In the genomic region with DNA sequence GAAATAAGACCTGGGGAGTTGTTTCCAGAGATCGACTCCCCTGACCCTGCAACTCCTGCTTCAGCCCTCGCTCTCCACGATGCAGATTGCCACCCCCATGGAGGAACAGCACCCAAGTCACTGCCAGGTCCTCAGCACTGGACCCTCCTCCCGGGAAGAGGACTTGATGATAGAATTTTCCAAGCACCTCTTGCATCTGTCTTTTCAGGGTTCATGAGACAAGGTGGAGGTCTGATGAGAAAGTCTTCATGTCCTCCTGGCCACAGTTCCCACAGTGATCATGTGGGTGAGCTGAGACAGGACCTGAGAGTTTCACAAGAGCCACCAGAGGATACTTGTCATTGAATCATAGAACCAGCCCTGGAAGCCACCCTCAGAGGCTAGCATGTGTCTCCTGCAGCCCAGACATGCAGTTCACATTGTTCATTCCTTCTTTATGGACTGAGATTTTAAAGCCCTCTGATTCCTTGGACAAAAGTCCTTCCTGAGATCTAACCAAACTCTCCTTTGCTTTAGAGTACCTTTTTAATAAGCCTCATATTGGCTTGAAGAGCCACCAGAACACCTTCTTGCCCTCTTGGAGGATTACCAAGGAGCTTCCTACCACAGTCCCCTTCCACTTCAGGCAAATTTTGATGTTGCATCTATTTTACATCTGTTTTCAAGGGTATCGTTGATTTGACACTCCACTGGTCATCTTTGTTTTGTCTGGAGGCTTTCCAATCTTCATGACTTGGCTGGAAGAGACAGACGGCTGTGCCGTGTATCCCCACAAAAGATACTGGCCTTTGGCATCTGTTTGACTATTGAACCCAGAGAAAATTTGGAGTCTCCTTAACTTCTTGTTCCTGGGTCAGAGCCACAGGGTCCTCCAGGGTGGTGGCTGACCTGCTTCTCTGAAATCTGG, we compare ENCODE assay signal across 1 cellular context.
TF ChIP-seq lines count a peak whose summit lies in the region.

No MANE protein-coding gene starts in this region.

TF ChIP-seq in GM12878, 131 proteins besides CTCF, POLR2A, EP300 and RAD21 (continued from another document):
- TF ChIP-seq, protein P1, sequence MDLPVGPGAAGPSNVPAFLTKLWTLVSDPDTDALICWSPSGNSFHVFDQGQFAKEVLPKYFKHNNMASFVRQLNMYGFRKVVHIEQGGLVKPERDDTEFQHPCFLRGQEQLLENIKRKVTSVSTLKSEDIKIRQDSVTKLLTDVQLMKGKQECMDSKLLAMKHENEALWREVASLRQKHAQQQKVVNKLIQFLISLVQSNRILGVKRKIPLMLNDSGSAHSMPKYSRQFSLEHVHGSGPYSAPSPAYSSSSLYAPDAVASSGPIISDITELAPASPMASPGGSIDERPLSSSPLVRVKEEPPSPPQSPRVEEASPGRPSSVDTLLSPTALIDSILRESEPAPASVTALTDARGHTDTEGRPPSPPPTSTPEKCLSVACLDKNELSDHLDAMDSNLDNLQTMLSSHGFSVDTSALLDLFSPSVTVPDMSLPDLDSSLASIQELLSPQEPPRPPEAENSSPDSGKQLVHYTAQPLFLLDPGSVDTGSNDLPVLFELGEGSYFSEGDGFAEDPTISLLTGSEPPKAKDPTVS (IDR thresholded peaks at IDR 0.05; ENCODE audit: low read depth, low read length), result no peak
- TF ChIP-seq NFXL1 (IDR thresholded peaks at IDR 0.05; ENCODE audit: borderline replicate concordance), result no peak
- TF ChIP-seq CBFB (IDR thresholded peaks at IDR 0.05; ENCODE audit: low read depth), result peak; percentile 79
- peak; percentile 52; the same call in 1 of the 2 replicates for TF ChIP-seq BACH1 (IDR thresholded peaks at IDR 0.05; ENCODE audit: borderline replicate concordance)
- TF ChIP-seq NRF1 (conservative IDR thresholded peaks at IDR 0.05; ENCODE audit: low read depth, low read length), result no peak
- TF ChIP-seq FOXM1 (IDR thresholded peaks at IDR 0.05; ENCODE audit: low read depth, low read length), result peak; percentile 74; the same call in 1 of the 2 replicates
- no peak for TF ChIP-seq TCF7 (IDR thresholded peaks at IDR 0.05; ENCODE audit: borderline replicate concordance)
- peak; percentile 83; the same call in 1 of the 2 replicates for TF ChIP-seq ZBED1 (IDR thresholded peaks at IDR 0.05; ENCODE audit: borderline replicate concordance)
- TF ChIP-seq, protein P2, sequence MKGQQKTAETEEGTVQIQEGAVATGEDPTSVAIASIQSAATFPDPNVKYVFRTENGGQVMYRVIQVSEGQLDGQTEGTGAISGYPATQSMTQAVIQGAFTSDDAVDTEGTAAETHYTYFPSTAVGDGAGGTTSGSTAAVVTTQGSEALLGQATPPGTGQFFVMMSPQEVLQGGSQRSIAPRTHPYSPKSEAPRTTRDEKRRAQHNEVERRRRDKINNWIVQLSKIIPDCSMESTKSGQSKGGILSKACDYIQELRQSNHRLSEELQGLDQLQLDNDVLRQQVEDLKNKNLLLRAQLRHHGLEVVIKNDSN (IDR thresholded peaks at IDR 0.05; ENCODE audit: borderline replicate concordance, extremely low read length, insufficient read depth, low read depth, low read length), result no peak
- TF ChIP-seq EZH2 (IDR thresholded peaks at IDR 0.05; ENCODE audit: borderline replicate concordance, control insufficient read depth, low read depth, low read length), result no peak
- no peak for TF ChIP-seq NR2C2 (IDR thresholded peaks at IDR 0.05; ENCODE audit: borderline replicate concordance, control insufficient read depth, insufficient read length, low read depth)
- TF ChIP-seq, protein P3, sequence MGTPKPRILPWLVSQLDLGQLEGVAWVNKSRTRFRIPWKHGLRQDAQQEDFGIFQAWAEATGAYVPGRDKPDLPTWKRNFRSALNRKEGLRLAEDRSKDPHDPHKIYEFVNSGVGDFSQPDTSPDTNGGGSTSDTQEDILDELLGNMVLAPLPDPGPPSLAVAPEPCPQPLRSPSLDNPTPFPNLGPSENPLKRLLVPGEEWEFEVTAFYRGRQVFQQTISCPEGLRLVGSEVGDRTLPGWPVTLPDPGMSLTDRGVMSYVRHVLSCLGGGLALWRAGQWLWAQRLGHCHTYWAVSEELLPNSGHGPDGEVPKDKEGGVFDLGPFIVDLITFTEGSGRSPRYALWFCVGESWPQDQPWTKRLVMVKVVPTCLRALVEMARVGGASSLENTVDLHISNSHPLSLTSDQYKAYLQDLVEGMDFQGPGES (IDR thresholded peaks at IDR 0.05), result no peak
- no peak for TF ChIP-seq ASH2L (IDR thresholded peaks at IDR 0.05; ENCODE audit: borderline replicate concordance, low read depth)
- peak; percentile 59 for TF ChIP-seq YY1 (IDR thresholded peaks at IDR 0.05; ENCODE audit: low read depth, low read length)
- peak; percentile 86 for TF ChIP-seq EED (IDR thresholded peaks at IDR 0.05; ENCODE audit: low read depth)
- TF ChIP-seq MXI1 (IDR thresholded peaks at IDR 0.05; ENCODE audit: low read depth, low read length), result no peak
- peak; percentile 57 to 73 for TF ChIP-seq IKZF2 (IDR thresholded peaks at IDR 0.05)
- TF ChIP-seq, protein P4, sequence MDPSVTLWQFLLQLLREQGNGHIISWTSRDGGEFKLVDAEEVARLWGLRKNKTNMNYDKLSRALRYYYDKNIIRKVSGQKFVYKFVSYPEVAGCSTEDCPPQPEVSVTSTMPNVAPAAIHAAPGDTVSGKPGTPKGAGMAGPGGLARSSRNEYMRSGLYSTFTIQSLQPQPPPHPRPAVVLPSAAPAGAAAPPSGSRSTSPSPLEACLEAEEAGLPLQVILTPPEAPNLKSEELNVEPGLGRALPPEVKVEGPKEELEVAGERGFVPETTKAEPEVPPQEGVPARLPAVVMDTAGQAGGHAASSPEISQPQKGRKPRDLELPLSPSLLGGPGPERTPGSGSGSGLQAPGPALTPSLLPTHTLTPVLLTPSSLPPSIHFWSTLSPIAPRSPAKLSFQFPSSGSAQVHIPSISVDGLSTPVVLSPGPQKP (IDR thresholded peaks at IDR 0.05; ENCODE audit: low read depth, low read length), result no peak
